In the genomic region with DNA sequence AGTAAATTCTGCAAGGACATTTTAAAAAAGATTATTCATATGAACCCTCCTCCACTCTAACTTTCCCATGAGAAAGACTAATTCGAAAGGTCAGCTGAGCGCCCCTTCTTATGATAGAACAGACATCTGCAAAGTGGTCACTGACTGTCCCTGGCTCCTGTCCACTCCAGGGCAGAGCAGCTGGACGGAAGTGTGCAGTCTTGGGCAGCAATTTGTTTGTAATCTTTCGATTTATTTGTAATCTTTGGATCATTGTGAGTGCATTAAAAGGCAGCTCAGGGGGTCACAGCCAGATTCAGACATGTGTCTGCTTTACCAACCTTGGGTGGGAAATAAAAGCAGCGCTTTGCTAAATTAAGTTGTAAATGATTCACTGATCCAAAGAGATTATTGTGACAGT, we compare ENCODE assay signal across 21 cellular contexts.
DNase-seq lines count a peak whose midpoint lies in the region; ATAC-seq and TF ChIP-seq lines count a peak whose summit lies in the region.
"Had no signal": no experiment of that assay in that cellular context is flagged by ENCODE, and none has a peak within 500 bp of the region (broad histone marks: within the 10 kb centered on the region; RNA-seq: fewer than 3 reads in every experiment).

No MANE protein-coding gene starts in this region.

- no peaks in the 10 kb centered on the region for H3K4me1 ChIP-seq in heart left ventricle
- H3K4me1 ChIP-seq: A549 had no signal

- H3K9me2 ChIP-seq in neural cell (ENCODE audit: insufficient read depth, low read length), result no peaks in the 10 kb centered on the region

- ATAC-seq in heart left ventricle, result peak in 3 of 4 donors; percentile 39 to 57 (median 42)
- ATAC-seq in effector memory CD8-positive, alpha-beta T cell (replicated peaks), result no peak
- ATAC-seq: A549 had no signal

- DNase-seq in heart left ventricle, result peak in 2 of 5 donors; percentile 30 to 43
- DNase-seq in cardiac septum (ENCODE audit: low spot score), result no peak
- peak; percentile 6 for DNase-seq in Ammon's horn (ENCODE audit: low spot score)
- DNase-seq in SK-N-MC (ENCODE audit: low read depth, low spot score), result no peak
- no peak for DNase-seq in putamen (ENCODE audit: low spot score)
- DNase-seq in activated CD4-positive, alpha-beta memory T cell treated with anti-CD3 and anti-CD28 coated beads for 36 hours, result no peak
- DNase-seq in effector memory CD8-positive, alpha-beta T cell, result no peak
- DNase-seq: 8988T; ACHN; AML-193; C1 segment of cervical spinal cord; Calu3; CD4-positive, alpha-beta memory T cell; COR-L47; DMS53; DMS79 treated with DMSO at 0.1 percent for 48 hours; GM23248; H7; HCEC 1CT had no signal

- H3F3A ChIP-seq in neural cell (ENCODE audit: insufficient read depth, low read length, poor library complexity, severe bottlenecking), result no peaks in the 10 kb centered on the region

- peak overlapping the region; percentile 3 for H3K4me2 ChIP-seq in neural cell (ENCODE audit: low read length)
- H3K4me2 ChIP-seq: A549 had no signal

- no peak overlapping the region for H3K4me3 Mint-ChIP-seq in activated CD4-positive, alpha-beta memory T cell treated with anti-CD3 and anti-CD28 coated beads for 36 hours
- H3K4me3 Mint-ChIP-seq in effector memory CD8-positive, alpha-beta T cell, result no peak overlapping the region
- H3K4me3 Mint-ChIP-seq: CD4-positive, alpha-beta memory T cell had no signal

- intact Hi-C loops in heart left ventricle (cut with DNase I), result loop anchor here in 1 of 10 donors (2.0 kb wide), 1 partner anchor 59 kb away; no protein-coding TSS in a partner anchor
- intact Hi-C loops in cardiac septum (cut with DNase I), result no loop called here
- intact Hi-C loops in activated CD4-positive, alpha-beta memory T cell treated with anti-CD3 and anti-CD28 coated beads for 36 hours (cut with micrococcal nuclease), result no loop called here

- no peaks in the 10 kb centered on the region for H4K20me1 ChIP-seq in neural cell (ENCODE audit: insufficient read depth)

- no peaks in the 10 kb centered on the region for H3K36me3 ChIP-seq in heart left ventricle
- H3K36me3 ChIP-seq in SK-N-MC (ENCODE audit: insufficient read depth, low read length), result no peaks in the 10 kb centered on the region
- H3K36me3 ChIP-seq in neural cell (ENCODE audit: insufficient read depth, low read length), result no peaks in the 10 kb centered on the region

- H3K27ac ChIP-seq in heart left ventricle (peak overlapping the region in 2 of 12 donors; percentile 13 to 52), SK-N-MC (peak overlapping the region; percentile 42; the same call in 1 of the 2 replicates), neural cell (ENCODE audit: low read length) (no peak overlapping the region)
- H3K27ac ChIP-seq: A549, GM23248 had no signal

- TF ChIP-seq RAD21 in neural cell (conservative IDR thresholded peaks at IDR 0.05), result no peak

- TF ChIP-seq POLR2A in heart left ventricle (IDR thresholded peaks at IDR 0.05), result no peak

- H3K27ac Mint-ChIP-seq in activated CD4-positive, alpha-beta memory T cell treated with anti-CD3 and anti-CD28 coated beads for 36 hours, result no peak overlapping the region
- H3K27ac Mint-ChIP-seq in effector memory CD8-positive, alpha-beta T cell, result no peak overlapping the region

- H3K27me3 Mint-ChIP-seq in activated CD4-positive, alpha-beta memory T cell treated with anti-CD3 and anti-CD28 coated beads for 36 hours, result no peaks in the 10 kb centered on the region
- peaks cover 13 to 20% of the 10 kb centered on the region in 2 donors for H3K27me3 Mint-ChIP-seq in effector memory CD8-positive, alpha-beta T cell

- no peak for TF ChIP-seq EP300 in neural cell (conservative IDR thresholded peaks at IDR 0.05; ENCODE audit: poor library complexity, severe bottlenecking)

- H3K9ac ChIP-seq in SK-N-MC (ENCODE audit: insufficient read length), result peak overlapping the region; percentile 1
- no peak overlapping the region for H3K9ac ChIP-seq in neural cell (ENCODE audit: low read length)
- H3K9ac ChIP-seq: GM23248 had no signal

- no peak overlapping the region for H3K4me3 ChIP-seq in heart left ventricle
- H3K4me3 ChIP-seq in SK-N-MC, result no peak overlapping the region
- H3K4me3 ChIP-seq in neural cell (ENCODE audit: low read length), result no peak overlapping the region
- H3K4me3 ChIP-seq: A549, GM23248 had no signal

- POLR2A ChIA-PET in activated CD4-positive, alpha-beta memory T cell treated with anti-CD3 and anti-CD28 coated beads for 36 hours (lab: Charles Lee), result no interaction called here

- CTCF ChIA-PET in activated CD4-positive, alpha-beta memory T cell treated with anti-CD3 and anti-CD28 coated beads for 36 hours (lab: Charles Lee), result no interaction called here

- WGBS in heart left ventricle, 4 donors, result 68 to 78% (median 71%) methylated on average over 5 of the region's 5 CpGs

- TF ChIP-seq CTCF in heart left ventricle (IDR thresholded peaks at IDR 0.05) (no peak), neural cell (IDR thresholded peaks at IDR 0.05; ENCODE audit: poor library complexity, severe bottlenecking) (no peak)

- no peaks in the 10 kb centered on the region for H3K27me3 ChIP-seq in heart left ventricle
- no peaks in the 10 kb centered on the region for H3K27me3 ChIP-seq in neural cell (ENCODE audit: insufficient read depth, low read depth, low read length)

- H3K79me2 ChIP-seq in neural cell (replicated peaks; ENCODE audit: insufficient read depth, low read length), result no peaks in the 10 kb centered on the region

- H3K9me3 ChIP-seq in heart left ventricle, result peaks cover 0 to 6% (median 0%) of the 10 kb centered on the region in 12 donors
- no peaks in the 10 kb centered on the region for H3K9me3 ChIP-seq in SK-N-MC (ENCODE audit: low read depth, low read length)
- no peaks in the 10 kb centered on the region for H3K9me3 ChIP-seq in neural cell (ENCODE audit: low read length)
- H3K9me3 ChIP-seq: A549 had no signal

- H3K4me1 Mint-ChIP-seq in activated CD4-positive, alpha-beta memory T cell treated with anti-CD3 and anti-CD28 coated beads for 36 hours (ENCODE audit: low read depth), result no peaks in the 10 kb centered on the region
- H3K4me1 Mint-ChIP-seq in effector memory CD8-positive, alpha-beta T cell (ENCODE audit: low read depth in 2 of 2), result no peaks in the 10 kb centered on the region

- H3K9me3 Mint-ChIP-seq in activated CD4-positive, alpha-beta memory T cell treated with anti-CD3 and anti-CD28 coated beads for 36 hours, result no peaks in the 10 kb centered on the region
- peaks cover 0 to 2% of the 10 kb centered on the region in 2 donors for H3K9me3 Mint-ChIP-seq in effector memory CD8-positive, alpha-beta T cell

- no peak overlapping the region for H2AFZ ChIP-seq in neural cell (ENCODE audit: low read depth, low read length)
- H2AFZ ChIP-seq: GM23248 had no signal

- H3K36me3 Mint-ChIP-seq in activated CD4-positive, alpha-beta memory T cell treated with anti-CD3 and anti-CD28 coated beads for 36 hours, result no peaks in the 10 kb centered on the region
- no peaks in the 10 kb centered on the region for H3K36me3 Mint-ChIP-seq in effector memory CD8-positive, alpha-beta T cell (ENCODE audit: insufficient read depth)
- H3K36me3 Mint-ChIP-seq: CD4-positive, alpha-beta memory T cell had no signal

TF ChIP-seq in neural cell, 6 proteins besides CTCF, POLR2A, EP300 and RAD21:
- TF ChIP-seq, protein P1, sequence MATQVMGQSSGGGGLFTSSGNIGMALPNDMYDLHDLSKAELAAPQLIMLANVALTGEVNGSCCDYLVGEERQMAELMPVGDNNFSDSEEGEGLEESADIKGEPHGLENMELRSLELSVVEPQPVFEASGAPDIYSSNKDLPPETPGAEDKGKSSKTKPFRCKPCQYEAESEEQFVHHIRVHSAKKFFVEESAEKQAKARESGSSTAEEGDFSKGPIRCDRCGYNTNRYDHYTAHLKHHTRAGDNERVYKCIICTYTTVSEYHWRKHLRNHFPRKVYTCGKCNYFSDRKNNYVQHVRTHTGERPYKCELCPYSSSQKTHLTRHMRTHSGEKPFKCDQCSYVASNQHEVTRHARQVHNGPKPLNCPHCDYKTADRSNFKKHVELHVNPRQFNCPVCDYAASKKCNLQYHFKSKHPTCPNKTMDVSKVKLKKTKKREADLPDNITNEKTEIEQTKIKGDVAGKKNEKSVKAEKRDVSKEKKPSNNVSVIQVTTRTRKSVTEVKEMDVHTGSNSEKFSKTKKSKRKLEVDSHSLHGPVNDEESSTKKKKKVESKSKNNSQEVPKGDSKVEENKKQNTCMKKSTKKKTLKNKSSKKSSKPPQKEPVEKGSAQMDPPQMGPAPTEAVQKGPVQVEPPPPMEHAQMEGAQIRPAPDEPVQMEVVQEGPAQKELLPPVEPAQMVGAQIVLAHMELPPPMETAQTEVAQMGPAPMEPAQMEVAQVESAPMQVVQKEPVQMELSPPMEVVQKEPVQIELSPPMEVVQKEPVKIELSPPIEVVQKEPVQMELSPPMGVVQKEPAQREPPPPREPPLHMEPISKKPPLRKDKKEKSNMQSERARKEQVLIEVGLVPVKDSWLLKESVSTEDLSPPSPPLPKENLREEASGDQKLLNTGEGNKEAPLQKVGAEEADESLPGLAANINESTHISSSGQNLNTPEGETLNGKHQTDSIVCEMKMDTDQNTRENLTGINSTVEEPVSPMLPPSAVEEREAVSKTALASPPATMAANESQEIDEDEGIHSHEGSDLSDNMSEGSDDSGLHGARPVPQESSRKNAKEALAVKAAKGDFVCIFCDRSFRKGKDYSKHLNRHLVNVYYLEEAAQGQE (IDR thresholded peaks at IDR 0.05; ENCODE audit: borderline replicate concordance), result no peak
- TF ChIP-seq TAF1 (IDR thresholded peaks at IDR 0.05; ENCODE audit: low read depth) (no peak), MXI1 (conservative IDR thresholded peaks at IDR 0.05; ENCODE audit: poor library complexity, severe bottlenecking) (no peak), EZH2 (IDR thresholded peaks at IDR 0.05; ENCODE audit: borderline replicate concordance, insufficient read depth, low read length, poor library complexity, severe bottlenecking) (no peak), SMC3 (conservative IDR thresholded peaks at IDR 0.05; ENCODE audit: poor library complexity) (no peak), POLR2AphosphoS5 (IDR thresholded peaks at IDR 0.05) (no peak)
